In genomic region chr15:31977812-31978662, GRCh38 we compare ENCODE assay signal across 9 cellular contexts. TPM values are rescaled to one million over a fixed set of nuclear protein-coding genes. Genes with fewer than 3 reads are reported as not detected.
A peak's percentile ranks its signal among the peaks of the same experiment; 100 is the strongest.
DNase-seq lines count a peak whose midpoint lies in the region; ATAC-seq, FAIRE-seq and TF ChIP-seq lines count a peak whose summit lies in the region.
"Had no signal": no experiment of that assay in that cellular context is flagged by ENCODE, and none has a peak within 500 bp of the region (broad histone marks: within the 10 kb centered on the region; RNA-seq: fewer than 3 reads in every experiment).

No MANE protein-coding gene starts in this region.

- H3K27me3 Mint-ChIP-seq in nephron progenitor cell (ENCODE audit: low read depth, poor library complexity) = peaks cover 24% of the 10 kb centered on the region

- intact Hi-C loops in esophagus squamous epithelium (cut with DNase I) = no loop called here
- intact Hi-C loops in thyroid gland (cut with DNase I) = no loop called here

- TF ChIP-seq POLR2A in esophagus squamous epithelium (IDR thresholded peaks at IDR 0.05) (no peak), thyroid gland (IDR thresholded peaks at IDR 0.05) (no peak)

- H3K27ac ChIP-seq in esophagus squamous epithelium (no peak overlapping the region), thyroid gland (no peak overlapping the region)

- POLR2A ChIA-PET in HEK293T (lab: Yijun Ruan, JAX) = interaction anchor here (0.8 kb wide), 1 partner anchor 51 kb away, joined by 6 read pairs; no protein-coding TSS in a partner anchor

- H3K36me3 Mint-ChIP-seq in nephron progenitor cell (ENCODE audit: low read depth) = no peaks in the 10 kb centered on the region

- ATAC-seq in HG02610 (IDR thresholded peaks at IDR 0.05; ENCODE audit: unreplicated experiment) = no peak

- H3K9me3 ChIP-seq in esophagus squamous epithelium = no peaks in the 10 kb centered on the region
- H3K9me3 ChIP-seq in thyroid gland = no peaks in the 10 kb centered on the region

- CTCF ChIA-PET in HEK293T (lab: Yijun Ruan, JAX) = interaction anchor here (0.6 to 1.9 kb wide), 10 partner anchors 8 to 641 kb away, joined by 3 to 11 read pairs (median 6); partner anchors contain the start of gene CHRNA7

- no peaks in the 10 kb centered on the region for H3K9me3 Mint-ChIP-seq in nephron progenitor cell
- H3K9me3 Mint-ChIP-seq: T-helper 1 cell treated with Interleukin-12 subunit alpha and Interleukin-12 subunit beta and Interleukin-4 antibody, amounts not matched to agents 30 μg/mL and 1 μg/mL, for 36 hours had no signal

- peak; percentile 87 for TF ChIP-seq CTCF in D721Med (IDR thresholded peaks at IDR 0.05; ENCODE audit: insufficient read depth, missing control alignments)
- TF ChIP-seq CTCF in esophagus squamous epithelium (IDR thresholded peaks at IDR 0.05) = peak; percentile 40 to 81 (median 74)
- peak; percentile 89 for TF ChIP-seq CTCF in nephron progenitor cell (IDR thresholded peaks at IDR 0.05)
- TF ChIP-seq CTCF in thyroid gland (IDR thresholded peaks at IDR 0.05) = peak; percentile 59 to 89 (median 72)

- WGBS in esophagus squamous epithelium, 2 donors = 31 to 33% methylated on average over 13 to 17 of the region's 22 CpGs
- 26 to 32% methylated on average over 16 to 22 of the region's 22 CpGs for WGBS in thyroid gland, 2 donors

- H3K4me1 ChIP-seq in esophagus squamous epithelium (peaks cover 6 to 23% (median 7%) of the 10 kb centered on the region in 3 donors), thyroid gland (peaks cover 19 to 28% of the 10 kb centered on the region in 2 donors)

- DNase-seq in D721Med (ENCODE audit: insufficient read length, low spot score) (peak; percentile 38), HEK293T (ENCODE audit: extremely low spot score) (peak; percentile 67), NCI-H69 (lab: John Stamatoyannopoulos, UW) (peak; percentile 67), esophagus squamous epithelium (lab: John Stamatoyannopoulos, UW) (no peak), nephron progenitor cell (peak; percentile 86), thyroid gland (peak; percentile 65 to 66)
- peak in 2 of 3 experiments; percentile 24 to 36 for DNase-seq in activated CD8-positive, alpha-beta memory T cell treated with anti-CD3 and anti-CD28 coated beads for 48 hours (ENCODE audit: low read depth in 2 of 3, low spot score in 2 of 3)

- H3K36me3 ChIP-seq in esophagus squamous epithelium = no peaks in the 10 kb centered on the region
- no peaks in the 10 kb centered on the region for H3K36me3 ChIP-seq in thyroid gland

- H3K4me3 Mint-ChIP-seq in nephron progenitor cell = no peak overlapping the region
- H3K4me3 Mint-ChIP-seq: T-helper 1 cell treated with Interleukin-12 subunit alpha and Interleukin-12 subunit beta and Interleukin-4 antibody, amounts not matched to agents 30 μg/mL and 1 μg/mL, for 36 hours had no signal

- no peak overlapping the region for H3K4me3 ChIP-seq in esophagus squamous epithelium
- H3K4me3 ChIP-seq in thyroid gland (replicated peaks in 1 of 3) = no peak overlapping the region

- H3K27me3 ChIP-seq in esophagus squamous epithelium (peaks cover 0 to 42% (median 0%) of the 10 kb centered on the region in 4 donors), thyroid gland (no peaks in the 10 kb centered on the region)

- H3K4me1 Mint-ChIP-seq in nephron progenitor cell = peaks cover 37% of the 10 kb centered on the region

- no peak overlapping the region for H3K27ac Mint-ChIP-seq in nephron progenitor cell
- H3K27ac Mint-ChIP-seq: T-helper 1 cell treated with Interleukin-12 subunit alpha and Interleukin-12 subunit beta and Interleukin-4 antibody, amounts not matched to agents 30 μg/mL and 1 μg/mL, for 36 hours had no signal

- FAIRE-seq in D721Med (lab: Jason Lieb, UNC) = no peak

TF ChIP-seq in HEK293T, 16 proteins besides CTCF, POLR2A, EP300 and RAD21:
- TF ChIP-seq ARNT (IDR thresholded peaks at IDR 0.05) (no peak), ZNF384 (IDR thresholded peaks at IDR 0.05) (no peak), HDGF (IDR thresholded peaks at IDR 0.05; ENCODE audit: borderline replicate concordance) (no peak), FOXK2 (IDR thresholded peaks at IDR 0.05) (no peak), PKNOX1 (IDR thresholded peaks at IDR 0.05) (no peak), L3MBTL2 (conservative IDR thresholded peaks at IDR 0.05) (no peak), NFRKB (IDR thresholded peaks at IDR 0.05) (no peak)

RNA-seq across cellular contexts. Expression of gene CHRNA7, which starts 52.3 kb away (rescaled TPM):
- total RNA-seq in esophagus squamous epithelium (1 to 10 TPM in 3 of 4 donors, under 1 TPM in 1; 0.68 to 2.1 (median 1.5) TPM), thyroid gland (10 to 100 TPM; 10.2 to 12.6 (median 12.0) TPM)
